Comparison of ENCODE assay signal across 8 cellular contexts in genomic region chr9:31443630-31444457, GRCh38.
DNase-seq lines count a peak whose midpoint lies in the region; ATAC-seq and TF ChIP-seq lines count a peak whose summit lies in the region.
"Not testable (repeated sequence)": the region's sequence is repeated elsewhere in the genome, so short reads cannot be mapped to it uniquely, and the experiment has no call there.

No MANE protein-coding gene starts in this region.

- not testable (repeated sequence) for H3K23ac ChIP-seq in neuronal stem cell (ENCODE audit: low read depth, low read length, poor library complexity)

- H3K79me1 ChIP-seq in neuronal stem cell (ENCODE audit: low read depth, low read length), result not testable (repeated sequence)

- H3K18ac ChIP-seq in neuronal stem cell (ENCODE audit: low read length), result not testable (repeated sequence)

- intact Hi-C loops in colonic mucosa (cut with DNase I), result not testable (repeated sequence)

- H3K27me3 ChIP-seq in colonic mucosa; neuronal stem cell (ENCODE audit: control insufficient read depth in 3 of 3, insufficient read depth in 3 of 3, low read depth in 1 of 3, low read length in 3 of 3): not testable (repeated sequence)

- H2AK5ac ChIP-seq in neuronal stem cell (ENCODE audit: low read depth, low read length), result not testable (repeated sequence)

- H3K9me3 ChIP-seq in colonic mucosa; neuronal stem cell (replicated peaks in 1 of 2; ENCODE audit: control insufficient read depth in 2 of 2, insufficient read depth in 1 of 2, low read depth in 1 of 2, low read length in 2 of 2): not testable (repeated sequence)

- not testable (repeated sequence) for H3K36me3 ChIP-seq in colonic mucosa; neuronal stem cell (replicated peaks in 1 of 2; ENCODE audit: control insufficient read depth in 2 of 2, insufficient read depth in 2 of 2, low read length in 2 of 2)

- not testable (repeated sequence) for H3K4me1 ChIP-seq in colonic mucosa
- peaks cover 0 to 15% of the 10 kb centered on the region in 2 donors for H3K4me1 ChIP-seq in neuronal stem cell (ENCODE audit: control insufficient read depth in 2 of 2, insufficient read depth in 1 of 2, low read depth in 1 of 2, low read length in 2 of 2)

- not testable (repeated sequence) for H2BK12ac ChIP-seq in neuronal stem cell (ENCODE audit: low read length)

- not testable (repeated sequence) for H3K4me3 ChIP-seq in colonic mucosa; neuronal stem cell (ENCODE audit: low read length in 2 of 2)

- not testable (repeated sequence) for H2BK15ac ChIP-seq in neuronal stem cell (ENCODE audit: low read length)

- not testable (repeated sequence) for H3K4ac ChIP-seq in neuronal stem cell (ENCODE audit: low read length)

- not testable (repeated sequence) for H2BK120ac ChIP-seq in neuronal stem cell (ENCODE audit: low read depth, low read length)

- TF ChIP-seq POLR2A in GM18505 (IDR thresholded peaks at IDR 0.05; ENCODE audit: borderline replicate concordance, extremely low read depth, insufficient read depth, insufficient read length), result not testable (repeated sequence)

- DNase-seq in NCI-H1092 treated with DMSO at 0.1 percent for 48 hours (lab: John Stamatoyannopoulos, UW), result peak; percentile 12
- DNase-seq in colonic mucosa, result peak; percentile 25
- not testable (repeated sequence) for DNase-seq in neuronal stem cell (ENCODE audit: low spot score)

- peak overlapping the region; percentile 21 for H2AFZ ChIP-seq in neuronal stem cell (ENCODE audit: low read length)

- not testable (repeated sequence) for H3K4me2 ChIP-seq in neuronal stem cell (ENCODE audit: insufficient read depth, low read length, poor library complexity, severe bottlenecking)

- not testable (repeated sequence) for TF ChIP-seq CTCF in colonic mucosa (IDR thresholded peaks at IDR 0.05)

- not testable (repeated sequence) for H4K91ac ChIP-seq in neuronal stem cell (ENCODE audit: low read depth, low read length, poor library complexity)

- peak; percentile 62 for ATAC-seq in GM18505 (IDR thresholded peaks at IDR 0.05; ENCODE audit: unreplicated experiment)
- peak; percentile 66 for ATAC-seq in GM19351 (IDR thresholded peaks at IDR 0.05; ENCODE audit: unreplicated experiment)
- ATAC-seq in GM21576 (IDR thresholded peaks at IDR 0.05; ENCODE audit: unreplicated experiment), result peak; percentile 56
- peak; percentile 78 for ATAC-seq in HG02870 (IDR thresholded peaks at IDR 0.05; ENCODE audit: unreplicated experiment)
- ATAC-seq in HG03175 (IDR thresholded peaks at IDR 0.05; ENCODE audit: unreplicated experiment), result peak; percentile 79

- H3K9ac ChIP-seq in colonic mucosa (ENCODE audit: low read depth in 2 of 2, low read length in 2 of 2); neuronal stem cell (ENCODE audit: low read depth, low read length, poor library complexity): not testable (repeated sequence)

- no CpG with 5 or more reads among the region's 7 CpGs for WGBS in neuronal stem cell (ENCODE audit: extremely low coverage in 2 of 2, insufficient read length in 2 of 2, insufficient replicate concordance in 1 of 2), 2 donors

- not testable (repeated sequence) for H4K8ac ChIP-seq in neuronal stem cell (ENCODE audit: low read depth, low read length)

- not testable (repeated sequence) for H2BK5ac ChIP-seq in neuronal stem cell (ENCODE audit: low read length)

- H3K27ac ChIP-seq in colonic mucosa, result peak overlapping the region; percentile 31
- not testable (repeated sequence) for H3K27ac ChIP-seq in neuronal stem cell (replicated peaks; ENCODE audit: low read length)

- H3K14ac ChIP-seq in neuronal stem cell (ENCODE audit: low read length), result not testable (repeated sequence)
